Comparison of ENCODE assay signal across 15 cellular contexts in genomic region chr2:61356958-61357350, GRCh38.
DNase-seq lines count a peak whose midpoint lies in the region; ATAC-seq, FAIRE-seq and TF ChIP-seq lines count a peak whose summit lies in the region.
"Had no signal": no experiment of that assay in that cellular context is flagged by ENCODE, and none has a peak within 500 bp of the region (broad histone marks: within the 10 kb centered on the region; RNA-seq: fewer than 3 reads in every experiment).

No MANE protein-coding gene starts in this region.

- H3K9me3 Mint-ChIP-seq in GM23338 = no peaks in the 10 kb centered on the region

- H3K27ac Mint-ChIP-seq in T-helper 17 cell (peak overlapping the region; percentile 71), GM23338 (no peak overlapping the region)

- H3K27me3 Mint-ChIP-seq in T-helper 17 cell (no peaks in the 10 kb centered on the region), GM23338 (ENCODE audit: insufficient read depth, low read depth, poor library complexity) (peaks cover 5% of the 10 kb centered on the region)

- H3F3A ChIP-seq in GM23338 (replicated peaks; ENCODE audit: low read depth) = no peaks in the 10 kb centered on the region

- TF ChIP-seq CTCF in fibroblast of pulmonary artery (IDR thresholded peaks at IDR 0.05; ENCODE audit: low read length, missing control alignments) (no peak), GM23338 (conservative IDR thresholded peaks at IDR 0.05; ENCODE audit: low read depth in 2 of 2) (no peak), WERI-Rb-1 (IDR thresholded peaks at IDR 0.05; ENCODE audit: low read depth, low read length) (no peak)

- H3K9me3 ChIP-seq in T-helper 17 cell (ENCODE audit: control insufficient read depth, low read length, poor library complexity, severe bottlenecking) (no peaks in the 10 kb centered on the region), small intestine (ENCODE audit: control insufficient read depth, low read depth) (peaks cover 2% of the 10 kb centered on the region), WERI-Rb-1 (ENCODE audit: severe bottlenecking) (no peaks in the 10 kb centered on the region)
- H3K9me3 ChIP-seq: neutrophil had no signal

- DNase-seq in NCI-H2196 treated with DMSO at 0.1 percent for 48 hours (lab: John Stamatoyannopoulos, UW; ENCODE audit: unreplicated experiment) = peak; percentile 0
- DNase-seq in NCI-H2196 (lab: John Stamatoyannopoulos, UW; ENCODE audit: unreplicated experiment) = no peak
- no peak for DNase-seq in T-helper 17 cell
- DNase-seq in fibroblast of pulmonary artery (ENCODE audit: low read depth) = peak; percentile 60
- no peak for DNase-seq in small intestine
- no peak for DNase-seq in kidney tubule cell (ENCODE audit: low spot score)
- no peak for DNase-seq in GM23338 (ENCODE audit: low spot score)
- DNase-seq in WERI-Rb-1 = no peak
- DNase-seq: activated CD8-positive, alpha-beta memory T cell treated with anti-CD3 and anti-CD28 coated beads for 24 hours; amniotic stem cell; islet precursor cell; NCI-H1417 treated with DMSO at 0.1 percent for 48 hours; stomach had no signal

- peaks cover 80% of the 10 kb centered on the region for H3K79me2 ChIP-seq in GM23338 (replicated peaks; ENCODE audit: insufficient read depth)

- H4K20me1 ChIP-seq in GM23338 (replicated peaks; ENCODE audit: insufficient read depth) = no peaks in the 10 kb centered on the region; the same call in 1 of the 2 replicates

- H3K4me3 ChIP-seq in fibroblast of pulmonary artery (replicated peaks; ENCODE audit: low read depth, low read length) (no peak overlapping the region), small intestine (ENCODE audit: low read depth in 1 of 2, low read length in 2 of 2) (no peak overlapping the region), GM23338 (no peak overlapping the region), WERI-Rb-1 (ENCODE audit: low read depth, low read length) (no peak overlapping the region)
- H3K4me3 ChIP-seq: stomach had no signal

- H2AFZ ChIP-seq in GM23338 = no peak overlapping the region

- H3K36me3 Mint-ChIP-seq in T-helper 17 cell (ENCODE audit: low read depth) = peaks cover 9% of the 10 kb centered on the region
- peaks cover 14% of the 10 kb centered on the region; the same call in 2 of the 3 replicates for H3K36me3 Mint-ChIP-seq in GM23338 (ENCODE audit: low read depth)

- ATAC-seq in T-helper 17 cell (no peak), GM23338 (no peak)

- H3K4me1 ChIP-seq in small intestine (ENCODE audit: control insufficient read depth in 2 of 2, insufficient read depth in 1 of 2, low read depth in 1 of 2, low read length in 1 of 2) (no peaks in the 10 kb centered on the region), GM23338 (ENCODE audit: insufficient read depth) (peaks cover 12% of the 10 kb centered on the region; the same call in 1 of the 2 replicates)

- H3K4me1 Mint-ChIP-seq in T-helper 17 cell (peaks cover 38% of the 10 kb centered on the region), GM23338 (peaks cover 33% of the 10 kb centered on the region)

- H3K36me3 ChIP-seq in small intestine (ENCODE audit: control insufficient read depth in 2 of 2, insufficient read depth in 2 of 2, low read length in 2 of 2) (peaks cover 2 to 6% of the 10 kb centered on the region in 2 donors), GM23338 (ENCODE audit: insufficient read depth) (no peaks in the 10 kb centered on the region), WERI-Rb-1 (peaks cover 18% of the 10 kb centered on the region)

- H3K9me2 ChIP-seq in GM23338 (ENCODE audit: insufficient read depth) = no peaks in the 10 kb centered on the region

- 83 to 95% (median 83%) methylated on average over 1 of the region's 1 CpG for WGBS in small intestine, 3 donors

- no peak overlapping the region for H3K4me2 ChIP-seq in GM23338

- no peak overlapping the region for H3K4me3 Mint-ChIP-seq in T-helper 17 cell
- no peak overlapping the region for H3K4me3 Mint-ChIP-seq in GM23338

- H3K27me3 ChIP-seq in small intestine (ENCODE audit: control insufficient read depth in 2 of 2, insufficient read depth in 2 of 2, low read length in 2 of 2) (no peaks in the 10 kb centered on the region), GM23338 (ENCODE audit: insufficient read depth) (no peaks in the 10 kb centered on the region), WERI-Rb-1 (ENCODE audit: insufficient read depth, low read depth, severe bottlenecking) (no peaks in the 10 kb centered on the region)
- H3K27me3 ChIP-seq: neutrophil, stomach had no signal

- no peak overlapping the region for H3K27ac ChIP-seq in small intestine (ENCODE audit: low read depth in 1 of 2, low read length in 1 of 2)
- H3K27ac ChIP-seq in GM23338 (ENCODE audit: low read depth) = no peak overlapping the region
- H3K27ac ChIP-seq in WERI-Rb-1 = no peak overlapping the region
- H3K27ac ChIP-seq: epithelial cell of prostate, neutrophil had no signal

- peak; percentile 64 for FAIRE-seq in small intestine (lab: Jason Lieb, UNC)

TF ChIP-seq in GM23338, 12 proteins besides CTCF, POLR2A, EP300 and RAD21 (continues in another document):
- TF ChIP-seq ZNF331 (CRISPR knock-in tag; IDR thresholded peaks at IDR 0.05; ENCODE audit: low read depth) = no peak
- no peak for TF ChIP-seq ZNF114 (CRISPR knock-in tag; IDR thresholded peaks at IDR 0.05)
- no peak for TF ChIP-seq NANOG (IDR thresholded peaks at IDR 0.05; ENCODE audit: borderline replicate concordance)
- TF ChIP-seq EZH2 (IDR thresholded peaks at IDR 0.05; ENCODE audit: low read depth, unreplicated experiment) = no peak
- no peak for TF ChIP-seq REST (IDR thresholded peaks at IDR 0.05; ENCODE audit: unreplicated experiment)

Comparison
In these comparisons a context has a peak if more than half of its experiments do, and no peak if none do; other contexts are left out.
1. DNase-seq: peak in NCI-H2196 treated with DMSO at 0.1 percent for 48 hours (single experiment) and fibroblast of pulmonary artery (single experiment); none in NCI-H2196 (single experiment), T-helper 17 cell (0 of 3), small intestine (single experiment), kidney tubule cell (single experiment), GM23338 (single experiment) and WERI-Rb-1 (single experiment).